ENCODE assay signal across 30 cellular contexts in the genomic region with DNA sequence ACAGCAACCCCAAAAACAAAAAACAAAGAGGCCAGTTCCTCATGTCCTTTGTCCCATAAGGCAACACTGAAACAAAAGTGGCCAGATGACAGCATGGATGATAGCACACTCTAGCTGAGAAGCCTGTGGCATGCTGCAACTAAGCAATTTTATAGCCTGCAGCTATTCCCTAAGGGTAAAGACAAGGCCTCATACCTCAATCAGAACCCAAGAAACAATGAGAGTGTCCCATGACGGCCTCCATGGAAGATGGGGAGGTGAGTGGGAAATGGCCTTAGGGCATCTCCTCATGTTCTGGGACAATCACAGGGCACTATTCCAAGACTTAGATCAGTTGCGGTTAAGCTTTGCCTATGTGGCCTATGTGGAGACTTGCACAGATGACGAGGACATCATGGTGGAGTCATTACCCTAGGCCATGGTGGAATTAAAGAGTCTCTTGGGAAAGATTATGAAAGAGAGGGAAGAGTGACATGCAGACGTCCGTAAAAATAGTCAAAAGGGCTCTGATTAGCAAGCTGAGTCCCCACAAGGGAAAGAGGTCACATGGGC.
"Had no signal": no experiment of that assay in that cellular context is flagged by ENCODE, and none has a peak within 500 bp of the region (broad histone marks: within the 10 kb centered on the region; RNA-seq: fewer than 3 reads in every experiment).

No MANE protein-coding gene starts in this region.

- H3K9ac ChIP-seq: neural progenitor cell, parathyroid adenoma had no signal

- ATAC-seq: left colon; left lung; lower lobe of right lung; natural killer cell; sciatic nerve; stimulated activated naive B cell treated with anti-CD40 and anti-IgM and Interleukin-4, amounts not matched to agents 10 μg/mL and 1 μg/mL and 100 μg/mL, for 72 hours; stimulated activated naive CD8-positive, alpha-beta T cell treated with anti-CD3 and anti-CD28 coated beads, Interleukin-15, Interleukin-2, amounts not matched to agents 100 U/mL and 50 U/mL, for 24 hours; upper lobe of right lung had no signal

- DNase-seq: hippocampal formation; kidney; left colon; left lung; lower lobe of right lung; mammary epithelial cell; mesenchymal stem cell; naive B cell; natural killer cell; nephron progenitor cell; occipital lobe; stimulated activated CD4-positive, alpha-beta T cell treated with anti-CD3 and anti-CD28 coated beads, Interleukin-12 subunit alpha, Interleukin-12 subunit beta, amount 100 ng/mL, for 4 hours; stimulated activated CD4-positive, alpha-beta T cell treated with anti-CD3 and anti-CD28 coated beads, Interleukin-15, amount 100 ng/mL, for 24 hours; stimulated activated CD4-positive, alpha-beta T cell treated with anti-CD3 and anti-CD28 coated beads, Interleukin-2, amount 100 ng/mL, for 24 hours; stimulated activated CD4-positive, alpha-beta T cell treated with anti-CD3 and anti-CD28 coated beads, Interleukin-4, amount 100 ng/mL, for 1 hour; stimulated activated naive B cell treated with anti-CD40 and anti-IgM and Interleukin-4, amounts not matched to agents 10 μg/mL and 1 μg/mL and 100 μg/mL, for 72 hours; stimulated activated naive CD8-positive, alpha-beta T cell treated with anti-CD3 and anti-CD28 coated beads, Interleukin-15, Interleukin-2, amounts not matched to agents 100 U/mL and 50 U/mL, for 24 hours; stomach; testis; thyroid gland; transverse colon; upper lobe of right lung had no signal

- H3K4me2 ChIP-seq: neural progenitor cell had no signal

- H3K27ac ChIP-seq: left lung, lower lobe of right lung, neural progenitor cell, neutrophil, parathyroid adenoma, right atrium auricular region, skin epidermis, stomach, testis, thyroid gland, transverse colon, upper lobe of right lung had no signal

- H3K36me3 ChIP-seq: left lung, lower lobe of right lung, neural progenitor cell, neutrophil, right atrium auricular region, stomach, thyroid gland, transverse colon, upper lobe of right lung had no signal

- H3K79me2 ChIP-seq: parathyroid adenoma had no signal

- H3K4me1 ChIP-seq: left lung, lower lobe of right lung, neural progenitor cell, parathyroid adenoma, right atrium auricular region, stomach, testis, thyroid gland, upper lobe of right lung had no signal

- FAIRE-seq: islet of Langerhans, kidney, urothelium cell line had no signal

- H3K4me3 ChIP-seq: left lung, lower lobe of right lung, neural progenitor cell, right atrium auricular region, skin epidermis, stomach, testis, thyroid gland, transverse colon, upper lobe of right lung had no signal

- H3K27me3 ChIP-seq: left lung, neural progenitor cell, neutrophil, right atrium auricular region, stomach, testis, thyroid gland, transverse colon, upper lobe of right lung had no signal

- H2AFZ ChIP-seq: neural progenitor cell, parathyroid adenoma had no signal

- H3K9me3 ChIP-seq: left lung, lower lobe of right lung, neutrophil, right atrium auricular region, stomach, testis, thyroid gland, transverse colon, upper lobe of right lung had no signal
